9 cellular contexts compared by ENCODE assay signal in genomic region chr18:3585656-3586509, GRCh38.
A peak's percentile ranks its signal among the peaks of the same experiment; 100 is the strongest.
DNase-seq lines count a peak whose midpoint lies in the region; ATAC-seq and TF ChIP-seq lines count a peak whose summit lies in the region.
"Had no signal": no experiment of that assay in that cellular context is flagged by ENCODE, and none has a peak within 500 bp of the region (broad histone marks: within the 10 kb centered on the region; RNA-seq: fewer than 3 reads in every experiment).

No MANE protein-coding gene starts in this region.

- H3K27me3 ChIP-seq in stomach: no peaks in the 10 kb centered on the region

- ATAC-seq in GM19455 (IDR thresholded peaks at IDR 0.05; ENCODE audit: unreplicated experiment): peak; percentile 35

- peaks cover 29% of the 10 kb centered on the region for H3K4me1 Mint-ChIP-seq in endothelial cell (ENCODE audit: unreplicated experiment)

- TF ChIP-seq POLR2A in stomach (IDR thresholded peaks at IDR 0.05): no peak

- peak overlapping the region in 1 of 5 donors; percentile 17 for H3K27ac ChIP-seq in stomach
- H3K27ac ChIP-seq: SK-N-MC had no signal

- H3K9me3 Mint-ChIP-seq in endothelial cell (ENCODE audit: unreplicated experiment): no peaks in the 10 kb centered on the region

- no peak overlapping the region for H3K4me3 ChIP-seq in stomach
- H3K4me3 ChIP-seq: SK-N-MC had no signal

- DNase-seq in CD1c-positive myeloid dendritic cell (ENCODE audit: extremely low spot score): peak; percentile 81
- peak; percentile 30 for DNase-seq in HS-5 (ENCODE audit: low read depth)
- DNase-seq in NOMO-1 (lab: John Stamatoyannopoulos, UW; ENCODE audit: unreplicated experiment in 2 of 2): peak; percentile 56 to 75
- DNase-seq in activated CD8-positive, alpha-beta memory T cell treated with anti-CD3 and anti-CD28 coated beads for 24 hours: peak; percentile 83
- peak; percentile 85 for DNase-seq in endothelial cell (ENCODE audit: low spot score)
- peak; percentile 77 for DNase-seq in midbrain (lab: John Stamatoyannopoulos, UW)
- peak; percentile 88 for DNase-seq in stomach

- peaks cover 4% of the 10 kb centered on the region for H3K36me3 Mint-ChIP-seq in endothelial cell (ENCODE audit: low read depth, unreplicated experiment)

- WGBS in stomach, 5 donors: 47 to 53% (median 49%) methylated on average over 12 of the region's 12 CpGs

- H3K27me3 Mint-ChIP-seq in endothelial cell (ENCODE audit: unreplicated experiment): peaks cover 7% of the 10 kb centered on the region

- peak; percentile 71 for TF ChIP-seq CTCF in endothelial cell (IDR thresholded peaks at IDR 0.05; ENCODE audit: unreplicated experiment)
- TF ChIP-seq CTCF in stomach (IDR thresholded peaks at IDR 0.05): peak in 5 of 7 experiments; percentile 61 to 86 (median 76)

- H3K27ac Mint-ChIP-seq in endothelial cell (ENCODE audit: unreplicated experiment): no peak overlapping the region

- no peak overlapping the region for H3K4me3 Mint-ChIP-seq in endothelial cell (ENCODE audit: unreplicated experiment)

- no peaks in the 10 kb centered on the region for H3K9me3 ChIP-seq in stomach

- TF ChIP-seq EP300 in stomach (IDR thresholded peaks at IDR 0.05): no peak

- H3K36me3 ChIP-seq in stomach: no peaks in the 10 kb centered on the region

- peaks cover 0 to 11% (median 6%) of the 10 kb centered on the region in 4 donors for H3K4me1 ChIP-seq in stomach

- intact Hi-C loops in stomach (cut with DNase I; ENCODE audit: low total_unique reads): loop anchor here (10.0 kb wide), 2 partner anchors 131 to 301 kb away; partner anchors contain the start of gene TGIF1

Comparison
In these comparisons a context has a peak if more than half of its experiments do, and no peak if none do; other contexts are left out.
1. DNase-seq: peak in every context shown above with its lines; median percentile 88 in stomach; 85 in endothelial cell; 83 in activated CD8-positive, alpha-beta memory T cell treated with anti-CD3 and anti-CD28 coated beads for 24 hours; 81 in CD1c-positive myeloid dendritic cell; 77 in midbrain; 66 in NOMO-1; 30 in HS-5.